ENCODE assay signal across 25 cellular contexts in the genomic region with DNA sequence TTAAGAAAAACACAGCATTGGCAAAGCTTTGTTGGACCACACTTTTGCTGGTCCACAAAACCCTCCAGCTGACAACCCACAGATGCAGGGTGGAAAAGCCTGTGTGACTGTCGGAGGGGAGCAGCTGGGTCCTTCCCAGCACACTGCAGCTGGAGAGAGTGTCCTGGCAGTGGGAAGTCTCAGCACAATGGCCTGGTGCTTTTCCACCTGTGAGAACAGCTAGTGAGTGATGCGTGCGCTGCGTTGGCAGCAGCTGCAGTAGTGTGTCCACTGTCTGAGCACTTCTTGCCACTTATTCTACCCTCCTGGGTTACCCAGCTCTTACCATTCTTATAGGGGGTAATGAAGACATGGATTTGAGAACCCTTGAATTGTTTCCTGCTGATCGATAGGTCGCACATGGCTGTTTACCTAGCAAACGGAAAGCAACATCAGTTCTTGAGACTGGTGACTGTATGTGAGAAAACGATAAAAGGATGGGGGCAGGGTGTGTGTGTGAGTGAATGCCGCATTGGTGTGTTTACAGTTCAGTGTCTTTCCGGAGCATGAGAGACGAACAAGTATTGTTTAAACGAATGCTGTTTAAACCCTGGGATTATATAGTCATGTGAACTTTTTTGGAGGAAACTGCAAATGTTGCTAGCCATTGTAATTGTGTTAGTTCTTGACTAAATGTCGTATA.
A peak's percentile ranks its signal among the peaks of the same experiment; 100 is the strongest.
DNase-seq lines count a peak whose midpoint lies in the region; ATAC-seq, FAIRE-seq and TF ChIP-seq lines count a peak whose summit lies in the region.
"Had no signal": no experiment of that assay in that cellular context is flagged by ENCODE, and none has a peak within 500 bp of the region (broad histone marks: within the 10 kb centered on the region; RNA-seq: fewer than 3 reads in every experiment).

No MANE protein-coding gene starts in this region.

- H3K4me1 Mint-ChIP-seq in naive thymus-derived CD8-positive, alpha-beta T cell, result no peaks in the 10 kb centered on the region
- H3K4me1 Mint-ChIP-seq: activated CD4-positive, alpha-beta T cell treated with anti-CD3 and anti-CD28 coated beads, Interleukin-2, amount 10 ng/mL, durations not matched to agents 24 days and 14 days; memory B cell had no signal

- H3K9me3 ChIP-seq in fibroblast of lung (ENCODE audit: control insufficient read depth, insufficient read depth, low read depth, low read length), result no peaks in the 10 kb centered on the region
- no peaks in the 10 kb centered on the region for H3K9me3 ChIP-seq in small intestine (ENCODE audit: control insufficient read depth, low read depth)
- H3K9me3 ChIP-seq: A549, BLaER1, breast epithelium, psoas muscle, uterus had no signal

- 50 to 70% (median 69%) methylated on average over 13 of the region's 13 CpGs for WGBS in small intestine, 3 donors

- no peaks in the 10 kb centered on the region for H4K20me1 ChIP-seq in fibroblast of lung (ENCODE audit: control insufficient read depth, extremely low read depth, insufficient read depth, low read length)
- H4K20me1 ChIP-seq: BLaER1 had no signal

- H3K9ac ChIP-seq in fibroblast of lung (ENCODE audit: insufficient read depth, low read length), result no peak overlapping the region
- H3K9ac ChIP-seq: BLaER1 had no signal

- H3K4me2 ChIP-seq in fibroblast of lung (ENCODE audit: extremely low read depth, insufficient read depth, low read length), result peak overlapping the region; percentile 29
- H3K4me2 ChIP-seq: A549, BLaER1 had no signal

- H3K27me3 ChIP-seq in fibroblast of lung (ENCODE audit: control insufficient read depth, insufficient read depth, low read length), result no peaks in the 10 kb centered on the region
- no peaks in the 10 kb centered on the region for H3K27me3 ChIP-seq in small intestine (ENCODE audit: control insufficient read depth in 2 of 2, insufficient read depth in 2 of 2, low read length in 2 of 2)
- H3K27me3 ChIP-seq: BLaER1, breast epithelium, uterus had no signal

- H3K4me3 Mint-ChIP-seq in naive thymus-derived CD8-positive, alpha-beta T cell, result no peak overlapping the region
- H3K4me3 Mint-ChIP-seq: activated CD4-positive, alpha-beta T cell treated with anti-CD3 and anti-CD28 coated beads, Interleukin-2, amount 10 ng/mL, durations not matched to agents 24 days and 14 days; memory B cell; nephron progenitor cell had no signal

- H3K36me3 ChIP-seq in fibroblast of lung (ENCODE audit: control insufficient read depth, insufficient read depth, low read length) (no peaks in the 10 kb centered on the region), small intestine (ENCODE audit: control insufficient read depth in 2 of 2, insufficient read depth in 2 of 2, low read length in 2 of 2) (no peaks in the 10 kb centered on the region)
- H3K36me3 ChIP-seq: BLaER1, breast epithelium, uterus had no signal

- H2AFZ ChIP-seq in fibroblast of lung (ENCODE audit: low read length), result peak overlapping the region; percentile 61

- POLR2A ChIA-PET in naive thymus-derived CD8-positive, alpha-beta T cell (lab: Charles Lee), result no interaction called here

- H3K79me2 ChIP-seq in fibroblast of lung (ENCODE audit: control insufficient read depth, insufficient read depth, low read length), result no peaks in the 10 kb centered on the region

- no peak overlapping the region for H3K27ac Mint-ChIP-seq in naive thymus-derived CD8-positive, alpha-beta T cell
- H3K27ac Mint-ChIP-seq: activated CD4-positive, alpha-beta T cell treated with anti-CD3 and anti-CD28 coated beads, Interleukin-2, amount 10 ng/mL, durations not matched to agents 24 days and 14 days; memory B cell; nephron progenitor cell had no signal

- DNase-seq in COLO668 (lab: John Stamatoyannopoulos, UW; ENCODE audit: unreplicated experiment), result peak; percentile 82
- DNase-seq in NCI-H1092 treated with DMSO at 0.1 percent for 48 hours (lab: John Stamatoyannopoulos, UW), result peak; percentile 86
- peak; percentile 45 for DNase-seq in NCI-H510A treated with DMSO at 0.1 percent for 48 hours (lab: John Stamatoyannopoulos, UW)
- DNase-seq in fibroblast of lung (ENCODE audit: low read depth in 2 of 2), result peak in 1 of 2 donors; percentile 11
- DNase-seq in NOMO-1 (lab: John Stamatoyannopoulos, UW; ENCODE audit: unreplicated experiment in 2 of 2), result no peak
- DNase-seq in activated CD4-positive, alpha-beta T cell treated with anti-CD3 and anti-CD28 coated beads, Interleukin-2, amount 50 U/mL, for 4 hours, result no peak
- DNase-seq in naive thymus-derived CD8-positive, alpha-beta T cell, result no peak
- DNase-seq in small intestine, result no peak
- DNase-seq: activated CD4-positive, alpha-beta T cell treated with anti-CD3 and anti-CD28 coated beads, Interleukin-2, amount 10 ng/mL, durations not matched to agents 24 days and 14 days; activated CD8-positive, alpha-beta memory T cell treated with anti-CD3 and anti-CD28 coated beads, Interleukin-2, amount 50 U/mL, for 4 hours; activated effector memory CD4-positive, alpha-beta T cell treated with Interleukin-2 at 50 U/mL for 16 hours; H7; MM.1S; NCI-H2171; nephron progenitor cell; psoas muscle; stimulated activated CD8-positive, alpha-beta memory T cell treated with anti-CD3 and anti-CD28 coated beads, Interleukin-4, amount 100 ng/mL, for 48 hours; uterus had no signal

- TF ChIP-seq CTCF in fibroblast of lung (conservative IDR thresholded peaks at IDR 0.05 in 1 of 2, IDR thresholded peaks at IDR 0.05 in 1 of 2; ENCODE audit: low read depth in 1 of 2, low read length in 2 of 2), result no peak

- H3K4me3 ChIP-seq in fibroblast of lung (replicated peaks in 1 of 4; ENCODE audit: control extremely low read depth in 1 of 4, insufficient read depth in 1 of 4, low read depth in 3 of 4, low read length in 4 of 4), result peak overlapping the region in 1 of 4 experiments; percentile 16
- H3K4me3 ChIP-seq in small intestine (ENCODE audit: low read depth in 1 of 2, low read length in 2 of 2), result no peak overlapping the region
- H3K4me3 ChIP-seq: A549, BLaER1, breast epithelium, GM12878, psoas muscle, uterus had no signal

- H3K27ac ChIP-seq in fibroblast of lung (ENCODE audit: insufficient read depth, low read length), result no peak overlapping the region
- no peak overlapping the region for H3K27ac ChIP-seq in small intestine (ENCODE audit: low read depth in 1 of 2, low read length in 1 of 2)
- H3K27ac ChIP-seq: A549, BLaER1, breast epithelium, psoas muscle, RWPE1, uterus had no signal

- no peak for FAIRE-seq in small intestine (lab: Jason Lieb, UNC)
- FAIRE-seq: A549, frontal cortex, GM12878 had no signal

- H3K27me3 Mint-ChIP-seq in naive thymus-derived CD8-positive, alpha-beta T cell, result peaks cover 2 to 23% (median 4%) of the 10 kb centered on the region in 5 donors

- peaks cover 0 to 8% (median 0%) of the 10 kb centered on the region in 9 donors for H3K9me3 Mint-ChIP-seq in naive thymus-derived CD8-positive, alpha-beta T cell

- H3K36me3 Mint-ChIP-seq in naive thymus-derived CD8-positive, alpha-beta T cell, result no peaks in the 10 kb centered on the region
- H3K36me3 Mint-ChIP-seq: memory B cell had no signal

- H3K4me1 ChIP-seq in fibroblast of lung (ENCODE audit: control insufficient read depth, extremely low read depth, insufficient read depth, low read length), result peaks cover 4% of the 10 kb centered on the region
- H3K4me1 ChIP-seq in small intestine (ENCODE audit: control insufficient read depth in 2 of 2, insufficient read depth in 1 of 2, low read depth in 1 of 2, low read length in 1 of 2), result no peaks in the 10 kb centered on the region
- H3K4me1 ChIP-seq: A549, BLaER1, breast epithelium, psoas muscle, uterus had no signal

- no peak for ATAC-seq in naive thymus-derived CD8-positive, alpha-beta T cell
- ATAC-seq: A549, GM12878, psoas muscle had no signal

Comparison
In these comparisons a context has a peak if more than half of its experiments do, and no peak if none do; other contexts are left out.
1. DNase-seq: peak in COLO668 (single experiment), NCI-H1092 treated with DMSO at 0.1 percent for 48 hours (single experiment) and NCI-H510A treated with DMSO at 0.1 percent for 48 hours (single experiment); none in NOMO-1 (0 of 2), activated CD4-positive, alpha-beta T cell treated with anti-CD3 and anti-CD28 coated beads, Interleukin-2, amount 50 U/mL, for 4 hours (0 of 2), naive thymus-derived CD8-positive, alpha-beta T cell (0 of 10) and small intestine (single experiment).